9 cellular contexts compared by ENCODE assay signal in genomic region chr13:49494645-49495044, GRCh38. TPM values are rescaled to one million over a fixed set of nuclear protein-coding genes. Genes with fewer than 3 reads are reported as not detected.
DNase-seq lines count a peak whose midpoint lies in the region; TF ChIP-seq lines count a peak whose summit lies in the region.
"Had no signal": no experiment of that assay in that cellular context is flagged by ENCODE, and none has a peak within 500 bp of the region (broad histone marks: within the 10 kb centered on the region; RNA-seq: fewer than 3 reads in every experiment).

No MANE protein-coding gene starts in this region.

- peaks cover 6% of the 10 kb centered on the region for H3K4me1 Mint-ChIP-seq in endothelial cell (ENCODE audit: unreplicated experiment)

- no peak overlapping the region for H3K4me3 Mint-ChIP-seq in endothelial cell (ENCODE audit: unreplicated experiment)

- H4K20me1 ChIP-seq in MM.1S (ENCODE audit: insufficient read depth, low read length) = no peaks in the 10 kb centered on the region

- in situ Hi-C loops in Caki2 (cut with HindIII; ENCODE audit: low pct_unique_long_range_greater_than_20kb, low sequenced_read_pairs) = no loop called here

- DNase-seq in Caki2 (ENCODE audit: low read depth) (peak; percentile 2), MM.1S (peak; percentile 13), coronary artery (ENCODE audit: low spot score) (no peak), endothelial cell (ENCODE audit: low spot score) (no peak), DMS153 (lab: John Stamatoyannopoulos, UW) (no peak)
- no peak for DNase-seq in activated effector memory CD4-positive, alpha-beta T cell treated with Interleukin-2 at 50 U/mL for 16 hours
- no peak for DNase-seq in effector CD4-positive, alpha-beta T cell
- DNase-seq: cortex of kidney had no signal

- peak overlapping the region; percentile 27; the same call in 1 of the 2 replicates for H2AFZ ChIP-seq in MM.1S (ENCODE audit: low read length)
- no peak overlapping the region for H2AFZ ChIP-seq in parathyroid adenoma

- H3K9ac ChIP-seq in MM.1S (ENCODE audit: low read length) (peak overlapping the region; percentile 59; the same call in 1 of the 2 replicates), parathyroid adenoma (no peak overlapping the region)

- H3K4me3 ChIP-seq in MM.1S (ENCODE audit: low read length) (peak overlapping the region; percentile 49), coronary artery (peak overlapping the region; percentile 88), parathyroid adenoma (ENCODE audit: low read depth, low read length) (peak overlapping the region; percentile 71)

- H3K27ac ChIP-seq in MM.1S (ENCODE audit: low read length) (peak overlapping the region; percentile 80; the same call in 1 of the 2 replicates), coronary artery (peak overlapping the region in 1 of 2 donors; percentile 91), parathyroid adenoma (no peak overlapping the region)

- TF ChIP-seq CTCF in MM.1S (IDR thresholded peaks at IDR 0.05; ENCODE audit: low read length) (0 out of 2 replicates have a peak, but pooled peaks have one; percentile 13), coronary artery (IDR thresholded peaks at IDR 0.05) (no peak), parathyroid adenoma (IDR thresholded peaks at IDR 0.05) (no peak), endothelial cell (IDR thresholded peaks at IDR 0.05; ENCODE audit: unreplicated experiment) (no peak)

- no peaks in the 10 kb centered on the region for H3K9me3 ChIP-seq in MM.1S (replicated peaks; ENCODE audit: insufficient read depth, low read length)
- H3K9me3 ChIP-seq in parathyroid adenoma (ENCODE audit: control insufficient read depth, low read length) = no peaks in the 10 kb centered on the region

- H3K9me3 Mint-ChIP-seq in endothelial cell (ENCODE audit: unreplicated experiment) = no peaks in the 10 kb centered on the region

- H3K79me2 ChIP-seq in MM.1S (ENCODE audit: low read length) = no peaks in the 10 kb centered on the region
- no peaks in the 10 kb centered on the region for H3K79me2 ChIP-seq in parathyroid adenoma

- H3K4me1 ChIP-seq in MM.1S (ENCODE audit: low read length) (no peaks in the 10 kb centered on the region), parathyroid adenoma (no peaks in the 10 kb centered on the region)

- peak overlapping the region; percentile 37; the same call in 1 of the 2 replicates for H3K4me2 ChIP-seq in MM.1S (ENCODE audit: low read depth, low read length)
- H3K4me2 ChIP-seq in parathyroid adenoma (ENCODE audit: low read length) = peak overlapping the region; percentile 78

- no peaks in the 10 kb centered on the region for H3K9me2 ChIP-seq in MM.1S (replicated peaks; ENCODE audit: insufficient read depth, low read length)

- H3K27ac Mint-ChIP-seq in endothelial cell (ENCODE audit: unreplicated experiment) = no peak overlapping the region

- peaks cover 4% of the 10 kb centered on the region for H3K27me3 Mint-ChIP-seq in endothelial cell (ENCODE audit: unreplicated experiment)

- H3K27me3 ChIP-seq in MM.1S (replicated peaks; ENCODE audit: insufficient read depth, low read length) = no peaks in the 10 kb centered on the region
- H3K27me3 ChIP-seq in parathyroid adenoma (ENCODE audit: control insufficient read depth, insufficient read depth, low read length) = no peaks in the 10 kb centered on the region

- peaks cover 3% of the 10 kb centered on the region for H3K36me3 Mint-ChIP-seq in endothelial cell (ENCODE audit: low read depth, unreplicated experiment)

- peaks cover 7% of the 10 kb centered on the region for H3F3A ChIP-seq in MM.1S (ENCODE audit: insufficient read depth, low read length)

- no peaks in the 10 kb centered on the region for H3K36me3 ChIP-seq in MM.1S (replicated peaks; ENCODE audit: insufficient read depth, low read length)
- no peaks in the 10 kb centered on the region for H3K36me3 ChIP-seq in parathyroid adenoma (ENCODE audit: control insufficient read depth, insufficient read depth, low read length)

RNA-seq across cellular contexts. Expression of gene PHF11, which starts 1.1 kb away (rescaled TPM):
- total RNA-seq in Caki2 (2014; rRNA removed; shearing (Covaris generic); ENCODE audit: low replicate concordance) = 6.7 and 8.8 TPM in 2 replicates
- 16.4 TPM for total RNA-seq in endothelial cell (ENCODE audit: unreplicated experiment)

RNA-seq across cellular contexts. Expression of gene SETDB2, which starts 50.6 kb away (rescaled TPM):
- 2.1 and 4.1 TPM in 2 replicates for total RNA-seq in Caki2 (2014; rRNA removed; shearing (Covaris generic); ENCODE audit: low replicate concordance)
- total RNA-seq in endothelial cell (ENCODE audit: unreplicated experiment) = 8.9 TPM

RNA-seq across cellular contexts. Expression of gene CAB39L, which starts 50.8 kb away (rescaled TPM):
- total RNA-seq in Caki2 (2014; rRNA removed; shearing (Covaris generic); ENCODE audit: low replicate concordance) = 0.98 and 11.9 TPM in 2 replicates
- total RNA-seq in endothelial cell (ENCODE audit: unreplicated experiment) = 3.9 TPM

Comparison
In these comparisons a context has a peak if more than half of its experiments do, and no peak if none do; other contexts are left out.
1. DNase-seq: peak in Caki2 (single experiment) and MM.1S (single experiment); none in coronary artery (single experiment), activated effector memory CD4-positive, alpha-beta T cell treated with Interleukin-2 at 50 U/mL for 16 hours (single experiment), endothelial cell (single experiment), DMS153 (single experiment) and effector CD4-positive, alpha-beta T cell (single experiment).
2. Peak in every context shown above with its lines, with median percentiles within 50 percentile points of each other: H3K4me3 ChIP-seq.